ENCODE assay signal across 15 cellular contexts in genomic region chr3:191005790-191006189, GRCh38.
DNase-seq lines count a peak whose midpoint lies in the region; ATAC-seq, FAIRE-seq and TF ChIP-seq lines count a peak whose summit lies in the region.
"Had no signal": no experiment of that assay in that cellular context is flagged by ENCODE, and none has a peak within 500 bp of the region (broad histone marks: within the 10 kb centered on the region; RNA-seq: fewer than 3 reads in every experiment).

No MANE protein-coding gene starts in this region.

- peak; percentile 73 for ATAC-seq in HG03565 (IDR thresholded peaks at IDR 0.05; ENCODE audit: unreplicated experiment)
- no peak for ATAC-seq in HG03280 (IDR thresholded peaks at IDR 0.05; ENCODE audit: unreplicated experiment)
- ATAC-seq in activated CD8-positive, alpha-beta T cell treated with anti-CD3 and anti-CD28 coated beads for 36 hours = no peak
- ATAC-seq: stimulated activated naive CD8-positive, alpha-beta T cell treated with anti-CD3 and anti-CD28 coated beads, Interleukin-15, Interleukin-2, amounts not matched to agents 100 U/mL and 50 U/mL, for 24 hours had no signal

- H3K27me3 Mint-ChIP-seq in activated CD8-positive, alpha-beta T cell treated with anti-CD3 and anti-CD28 coated beads for 36 hours = no peaks in the 10 kb centered on the region

- no peaks in the 10 kb centered on the region for H3K4me1 Mint-ChIP-seq in activated CD8-positive, alpha-beta T cell treated with anti-CD3 and anti-CD28 coated beads for 36 hours (ENCODE audit: low read depth)

- CTCF ChIA-PET in activated CD8-positive, alpha-beta T cell treated with anti-CD3 and anti-CD28 coated beads for 36 hours (lab: Charles Lee) = no interaction called here

- DNase-seq in GM13976 (ENCODE audit: low spot score) = peak; percentile 7
- DNase-seq in H54 (ENCODE audit: insufficient read length, low spot score) = no peak
- DNase-seq in iPS-NIHi11 (ENCODE audit: low spot score) = peak; percentile 15
- DNase-seq in hippocampal formation (lab: John Stamatoyannopoulos, UW) = no peak
- no peak for DNase-seq in activated CD8-positive, alpha-beta T cell treated with anti-CD3 and anti-CD28 coated beads for 36 hours
- DNase-seq in kidney tubule cell (ENCODE audit: low spot score) = no peak
- DNase-seq: activated CD4-positive, alpha-beta T cell treated with anti-CD3 and anti-CD28 coated beads, Interleukin-2, amount 50 U/mL, for 48 hours; GOT3; NCI-H2171 treated with DMSO at 0.1 percent for 48 hours; stimulated activated CD4-positive, alpha-beta T cell treated with anti-CD3 and anti-CD28 coated beads, Interleukin-4, amount 100 ng/mL, for 24 hours; stimulated activated naive CD8-positive, alpha-beta T cell treated with anti-CD3 and anti-CD28 coated beads, Interleukin-15, Interleukin-2, amounts not matched to agents 100 U/mL and 50 U/mL, for 24 hours had no signal

- H3K9me3 Mint-ChIP-seq in activated CD8-positive, alpha-beta T cell treated with anti-CD3 and anti-CD28 coated beads for 36 hours = peaks cover 3% of the 10 kb centered on the region
- H3K9me3 Mint-ChIP-seq: T-helper 1 cell treated with Interleukin-12 subunit alpha and Interleukin-12 subunit beta and Interleukin-4 antibody, amounts not matched to agents 30 μg/mL and 1 μg/mL, for 36 hours had no signal

- H3K4me3 Mint-ChIP-seq in activated CD8-positive, alpha-beta T cell treated with anti-CD3 and anti-CD28 coated beads for 36 hours = no peak overlapping the region
- H3K4me3 Mint-ChIP-seq: T-helper 1 cell treated with Interleukin-12 subunit alpha and Interleukin-12 subunit beta and Interleukin-4 antibody, amounts not matched to agents 30 μg/mL and 1 μg/mL, for 36 hours had no signal

- FAIRE-seq in H54 (lab: Jason Lieb, UNC) = peak; percentile 41
- FAIRE-seq: bronchial epithelial cell had no signal

- H3K27ac Mint-ChIP-seq in activated CD8-positive, alpha-beta T cell treated with anti-CD3 and anti-CD28 coated beads for 36 hours = no peak overlapping the region
- H3K27ac Mint-ChIP-seq: T-helper 1 cell treated with Interleukin-12 subunit alpha and Interleukin-12 subunit beta and Interleukin-4 antibody, amounts not matched to agents 30 μg/mL and 1 μg/mL, for 36 hours had no signal

- TF ChIP-seq CTCF in GM13976 (IDR thresholded peaks at IDR 0.05; ENCODE audit: borderline replicate concordance, control extremely low read depth, extremely low read depth, insufficient read depth, missing control alignments) = no peak
- TF ChIP-seq CTCF in activated CD8-positive, alpha-beta T cell treated with anti-CD3 and anti-CD28 coated beads for 36 hours (IDR thresholded peaks at IDR 0.05) = no peak

- no peak for TF ChIP-seq POLR2A in H54 (IDR thresholded peaks at IDR 0.05; ENCODE audit: low read depth, low read length)

- intact Hi-C loops in activated CD8-positive, alpha-beta T cell treated with anti-CD3 and anti-CD28 coated beads for 36 hours (cut with micrococcal nuclease) = no loop called here

- in situ Hi-C loops in GM13976 (cut with MboI; ENCODE audit: low sequenced_read_pairs, unreplicated experiment) = no loop called here

- no peaks in the 10 kb centered on the region for H3K36me3 Mint-ChIP-seq in activated CD8-positive, alpha-beta T cell treated with anti-CD3 and anti-CD28 coated beads for 36 hours (ENCODE audit: low read depth)

- POLR2A ChIA-PET in activated CD8-positive, alpha-beta T cell treated with anti-CD3 and anti-CD28 coated beads for 36 hours (lab: Charles Lee) = no interaction called here

Comparison
In these comparisons a context has a peak if more than half of its experiments do, and no peak if none do; other contexts are left out.
1. DNase-seq: peak in GM13976 (single experiment) and iPS-NIHi11 (single experiment); none in H54 (single experiment), hippocampal formation (0 of 2), activated CD8-positive, alpha-beta T cell treated with anti-CD3 and anti-CD28 coated beads for 36 hours (single experiment) and kidney tubule cell (single experiment).